3 cellular contexts compared by ENCODE assay signal in the genomic region with DNA sequence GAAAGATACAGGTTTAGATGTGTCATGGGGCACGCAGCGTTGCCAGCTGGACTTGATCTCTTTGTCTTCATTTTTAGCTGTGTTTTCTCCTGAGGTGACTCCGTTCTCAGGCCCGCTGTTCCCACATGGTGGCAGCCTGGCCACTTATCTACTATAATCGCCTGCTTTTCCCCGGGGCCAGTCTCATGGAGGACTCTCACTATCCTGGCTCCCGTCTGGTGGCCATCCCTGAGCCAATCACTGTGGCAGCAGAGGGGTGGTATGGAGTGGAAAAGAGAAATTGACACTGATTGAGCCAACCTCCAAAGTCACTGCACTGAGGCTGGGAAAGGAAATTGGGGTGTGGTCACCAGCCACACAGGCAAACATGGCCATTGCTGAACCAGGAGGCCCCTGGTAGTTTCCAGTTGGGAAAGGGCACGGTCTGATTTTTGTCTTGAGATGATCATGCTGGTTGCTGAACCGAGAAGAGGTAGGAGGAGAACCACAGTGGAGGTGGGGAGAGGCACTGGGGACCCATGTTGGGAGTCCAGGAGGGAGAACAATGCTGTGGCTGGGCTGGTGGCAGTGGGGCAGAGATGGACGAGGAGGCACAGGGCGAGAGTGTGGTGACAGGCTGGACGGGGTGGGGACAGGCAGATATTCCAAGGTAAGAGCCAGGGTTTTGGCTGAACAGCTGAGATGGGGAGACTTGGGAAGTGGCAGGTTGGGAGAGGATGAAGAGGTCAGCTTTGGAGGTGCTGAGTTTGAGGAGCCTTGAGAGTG.
TF ChIP-seq lines count a peak whose summit lies in the region.

No MANE protein-coding gene starts in this region.

TF ChIP-seq in SK-N-SH, 30 proteins besides CTCF, POLR2A, EP300 and RAD21:
- TF ChIP-seq GATA2 (CRISPR knock-in tag; IDR thresholded peaks at IDR 0.05) (no peak), SIN3A (IDR thresholded peaks at IDR 0.05; ENCODE audit: borderline replicate concordance, low read depth, low read length) (no peak), YY1 (IDR thresholded peaks at IDR 0.05; ENCODE audit: low read depth) (no peak), TEAD4 (IDR thresholded peaks at IDR 0.05; ENCODE audit: borderline replicate concordance, insufficient read depth) (no peak), EZH2phosphoT487 (IDR thresholded peaks at IDR 0.05; ENCODE audit: borderline replicate concordance, low read depth) (no peak), POLR2AphosphoS5 (IDR thresholded peaks at IDR 0.05; ENCODE audit: low read depth, low read length) (no peak), CHD2 (IDR thresholded peaks at IDR 0.05; ENCODE audit: low read length, partially characterized antibody) (no peak), TCF12 (IDR thresholded peaks at IDR 0.05) (no peak)
- TF ChIP-seq, protein P1, sequence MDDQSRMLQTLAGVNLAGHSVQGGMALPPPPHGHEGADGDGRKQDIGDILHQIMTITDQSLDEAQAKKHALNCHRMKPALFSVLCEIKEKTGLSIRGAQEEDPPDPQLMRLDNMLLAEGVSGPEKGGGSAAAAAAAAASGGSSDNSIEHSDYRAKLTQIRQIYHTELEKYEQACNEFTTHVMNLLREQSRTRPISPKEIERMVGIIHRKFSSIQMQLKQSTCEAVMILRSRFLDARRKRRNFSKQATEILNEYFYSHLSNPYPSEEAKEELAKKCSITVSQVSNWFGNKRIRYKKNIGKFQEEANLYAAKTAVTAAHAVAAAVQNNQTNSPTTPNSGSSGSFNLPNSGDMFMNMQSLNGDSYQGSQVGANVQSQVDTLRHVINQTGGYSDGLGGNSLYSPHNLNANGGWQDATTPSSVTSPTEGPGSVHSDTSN (IDR thresholded peaks at IDR 0.05), result no peak
- TF ChIP-seq, protein P2, sequence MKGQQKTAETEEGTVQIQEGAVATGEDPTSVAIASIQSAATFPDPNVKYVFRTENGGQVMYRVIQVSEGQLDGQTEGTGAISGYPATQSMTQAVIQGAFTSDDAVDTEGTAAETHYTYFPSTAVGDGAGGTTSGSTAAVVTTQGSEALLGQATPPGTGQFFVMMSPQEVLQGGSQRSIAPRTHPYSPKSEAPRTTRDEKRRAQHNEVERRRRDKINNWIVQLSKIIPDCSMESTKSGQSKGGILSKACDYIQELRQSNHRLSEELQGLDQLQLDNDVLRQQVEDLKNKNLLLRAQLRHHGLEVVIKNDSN (IDR thresholded peaks at IDR 0.05; ENCODE audit: borderline replicate concordance, low read depth), result no peak

TF ChIP-seq in SK-N-SH treated with all-trans-retinoic acid at 6 μM for 48 hours, 23 proteins besides CTCF, POLR2A, EP300 and RAD21:
- TF ChIP-seq ZFP30 (CRISPR knock-in tag; IDR thresholded peaks at IDR 0.05), result no peak
- no peak for TF ChIP-seq TCF4 (CRISPR knock-in tag; IDR thresholded peaks at IDR 0.05; ENCODE audit: borderline replicate concordance)
- no peak for TF ChIP-seq ARNTL (CRISPR knock-in tag; IDR thresholded peaks at IDR 0.05; ENCODE audit: borderline replicate concordance, low read depth)
- TF ChIP-seq ZNF565 (CRISPR knock-in tag; conservative IDR thresholded peaks at IDR 0.05; ENCODE audit: low read depth), result no peak
- TF ChIP-seq CSDC2 (CRISPR knock-in tag; IDR thresholded peaks at IDR 0.05), result no peak

TF ChIP-seq in IMR-90, 13 proteins besides CTCF, POLR2A, EP300 and RAD21:
- TF ChIP-seq SMC3 (IDR thresholded peaks at IDR 0.05; ENCODE audit: low read depth, low read length), result no peak
- no peak for TF ChIP-seq MAFK (IDR thresholded peaks at IDR 0.05; ENCODE audit: low read depth, low read length)
- no peak for TF ChIP-seq CHD1 (IDR thresholded peaks at IDR 0.05; ENCODE audit: low read depth, low read length)
- no peak for TF ChIP-seq BHLHE40 (IDR thresholded peaks at IDR 0.05; ENCODE audit: low read depth, low read length)
- TF ChIP-seq MXI1 (IDR thresholded peaks at IDR 0.05; ENCODE audit: borderline replicate concordance, low read depth, low read length), result no peak
- no peak for TF ChIP-seq RFX5 (IDR thresholded peaks at IDR 0.05; ENCODE audit: low read depth, low read length)
- TF ChIP-seq, protein P3, sequence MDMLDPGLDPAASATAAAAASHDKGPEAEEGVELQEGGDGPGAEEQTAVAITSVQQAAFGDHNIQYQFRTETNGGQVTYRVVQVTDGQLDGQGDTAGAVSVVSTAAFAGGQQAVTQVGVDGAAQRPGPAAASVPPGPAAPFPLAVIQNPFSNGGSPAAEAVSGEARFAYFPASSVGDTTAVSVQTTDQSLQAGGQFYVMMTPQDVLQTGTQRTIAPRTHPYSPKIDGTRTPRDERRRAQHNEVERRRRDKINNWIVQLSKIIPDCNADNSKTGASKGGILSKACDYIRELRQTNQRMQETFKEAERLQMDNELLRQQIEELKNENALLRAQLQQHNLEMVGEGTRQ (IDR thresholded peaks at IDR 0.05; ENCODE audit: low read depth, low read length), result no peak
- TF ChIP-seq NFE2L2 (IDR thresholded peaks at IDR 0.05; ENCODE audit: low read depth, low read length), result no peak
- TF ChIP-seq CEBPB (IDR thresholded peaks at IDR 0.05; ENCODE audit: low read depth, low read length), result no peak
- no peak for TF ChIP-seq RCOR1 (IDR thresholded peaks at IDR 0.05; ENCODE audit: insufficient replicate concordance, low read length)
TF ChIP-seq in IMR-90: peak in this region for 0.
